Comparison of ENCODE assay signal across 1 cellular context in genomic region chr10:100998991-100999741, GRCh38.
TF ChIP-seq lines count a peak whose summit lies in the region.

No MANE protein-coding gene starts in this region.

TF ChIP-seq in HepG2, 621 proteins besides CTCF, POLR2A, EP300 and RAD21 (continued from another document and continues in another):
- TF ChIP-seq CEBPZ (IDR thresholded peaks at IDR 0.05; ENCODE audit: low read length) (no peak), ELF4 (CRISPR knock-in tag; IDR thresholded peaks at IDR 0.05; ENCODE audit: borderline replicate concordance) (no peak), CENPT (CRISPR knock-in tag; IDR thresholded peaks at IDR 0.05; ENCODE audit: low read depth) (peak; percentile 58; the same call in 1 of the 2 replicates), FOSL1 (CRISPR knock-in tag; IDR thresholded peaks at IDR 0.05; ENCODE audit: borderline replicate concordance) (no peak), NCOA1 (CRISPR knock-in tag; IDR thresholded peaks at IDR 0.05) (no peak), EED (CRISPR knock-in tag; IDR thresholded peaks at IDR 0.05) (no peak), AHR (CRISPR knock-in tag; IDR thresholded peaks at IDR 0.05) (no peak), ZNF530 (CRISPR knock-in tag; IDR thresholded peaks at IDR 0.05; ENCODE audit: low read depth) (no peak), PAXIP1 (CRISPR knock-in tag; conservative IDR thresholded peaks at IDR 0.05) (peak; percentile 33; the same call in 1 of the 2 replicates), ATF5 (CRISPR knock-in tag; IDR thresholded peaks at IDR 0.05; ENCODE audit: low read depth) (0 out of 2 replicates have a peak, but pooled peaks have one; percentile 57), ZNF687 (CRISPR knock-in tag; IDR thresholded peaks at IDR 0.05) (peak; percentile 78), CHD4 (IDR thresholded peaks at IDR 0.05; ENCODE audit: borderline replicate concordance, low read length) (no peak), PAWR (CRISPR knock-in tag; IDR thresholded peaks at IDR 0.05; ENCODE audit: borderline replicate concordance) (0 out of 2 replicates have a peak, but pooled peaks have one; percentile 23), ARNT2 (CRISPR knock-in tag; IDR thresholded peaks at IDR 0.05; ENCODE audit: low read depth) (peak; percentile 77), ZNF142 (CRISPR knock-in tag; IDR thresholded peaks at IDR 0.05) (no peak), ZNF597 (CRISPR knock-in tag; IDR thresholded peaks at IDR 0.05) (no peak), FIP1L1 (IDR thresholded peaks at IDR 0.05; ENCODE audit: borderline replicate concordance, insufficient read depth, low read depth, low read length) (no peak), ZMYM4 (CRISPR knock-in tag; IDR thresholded peaks at IDR 0.05) (no peak), CBFB (CRISPR knock-in tag; IDR thresholded peaks at IDR 0.05) (0 out of 2 replicates have a peak, but pooled peaks have one; percentile 46), SRY (CRISPR knock-in tag; IDR thresholded peaks at IDR 0.05) (peak; percentile 67), MYNN (CRISPR knock-in tag; IDR thresholded peaks at IDR 0.05; ENCODE audit: low read depth) (peak; percentile 71; the same call in 1 of the 2 replicates), ZSCAN12 (CRISPR knock-in tag; IDR thresholded peaks at IDR 0.05) (no peak), ZNF264 (CRISPR knock-in tag; IDR thresholded peaks at IDR 0.05) (no peak), CEBPB (IDR thresholded peaks at IDR 0.05; ENCODE audit: borderline replicate concordance, low read depth, low read length) (no peak), THAP8 (CRISPR knock-in tag; IDR thresholded peaks at IDR 0.05; ENCODE audit: borderline replicate concordance) (no peak), TEF (CRISPR knock-in tag; IDR thresholded peaks at IDR 0.05) (no peak), CREM (IDR thresholded peaks at IDR 0.05) (no peak), CREM (CRISPR knock-in tag; IDR thresholded peaks at IDR 0.05) (no peak), IKZF1 (IDR thresholded peaks at IDR 0.05) (no peak), CERS6 (CRISPR knock-in tag; IDR thresholded peaks at IDR 0.05) (no peak), ZSCAN31 (CRISPR knock-in tag; IDR thresholded peaks at IDR 0.05; ENCODE audit: low read depth) (no peak; the same call in 1 of the 2 replicates), ZNF644 (CRISPR knock-in tag; IDR thresholded peaks at IDR 0.05; ENCODE audit: low read depth) (no peak), ZNF263 (CRISPR knock-in tag; IDR thresholded peaks at IDR 0.05) (peak; percentile 63; the same call in 1 of the 2 replicates), NFYB (CRISPR knock-in tag; IDR thresholded peaks at IDR 0.05) (no peak), ZNF75D (CRISPR knock-in tag; IDR thresholded peaks at IDR 0.05; ENCODE audit: borderline replicate concordance) (no peak), POGZ (CRISPR knock-in tag; IDR thresholded peaks at IDR 0.05) (no peak; the same call in 1 of the 2 replicates), PHF21A (CRISPR knock-in tag; IDR thresholded peaks at IDR 0.05) (peak; percentile 17), LCORL (IDR thresholded peaks at IDR 0.05) (no peak), LCORL (CRISPR knock-in tag; IDR thresholded peaks at IDR 0.05) (peak; percentile 40), ZKSCAN1 (IDR thresholded peaks at IDR 0.05; ENCODE audit: low read length) (no peak)
